Comparison of ENCODE assay signal across 19 cellular contexts in genomic region chr1:33232716-33233115, GRCh38. TPM values are rescaled to one million over a fixed set of nuclear protein-coding genes. Genes with fewer than 3 reads are reported as not detected.
DNase-seq lines count a peak whose midpoint lies in the region; ATAC-seq, FAIRE-seq and TF ChIP-seq lines count a peak whose summit lies in the region.
"Had no signal": no experiment of that assay in that cellular context is flagged by ENCODE, and none has a peak within 500 bp of the region (broad histone marks: within the 10 kb centered on the region; RNA-seq: fewer than 3 reads in every experiment).

No MANE protein-coding gene starts in this region.

- no peaks in the 10 kb centered on the region for H3K36me3 Mint-ChIP-seq in activated T-cell treated with anti-CD3 and anti-CD28 coated beads, Interleukin-2, amount 50 U/mL, for 72 hours (ENCODE audit: insufficient read depth in 2 of 2)
- no peaks in the 10 kb centered on the region for H3K36me3 Mint-ChIP-seq in activated T-helper 2 cell treated with anti-CD3 and anti-CD28 coated beads, Interferon-gamma antibody, Interleukin-2, Interleukin-4, amounts not matched to agents 10 μg/mL and 5 μg/mL and 100 μg/mL, durations not matched to agents 14 hours and 24 hours and 36 hours (ENCODE audit: low read depth)
- H3K36me3 Mint-ChIP-seq: CD14-positive monocyte; CD4-positive, alpha-beta memory T cell had no signal

- H3K4me3 ChIP-seq in esophagus muscularis mucosa (no peak overlapping the region), pancreas (no peak overlapping the region)
- H3K4me3 ChIP-seq: BLaER1 had no signal

- no peak overlapping the region for H3K27ac Mint-ChIP-seq in activated T-cell treated with anti-CD3 and anti-CD28 coated beads, Interleukin-2, amount 50 U/mL, for 72 hours
- no peak overlapping the region for H3K27ac Mint-ChIP-seq in stimulated activated naive CD8-positive, alpha-beta T cell treated with anti-CD3 and anti-CD28 coated beads, Interleukin-15, amount 100 ng/mL, for 72 hours
- peak overlapping the region; percentile 77 for H3K27ac Mint-ChIP-seq in activated T-helper 2 cell treated with anti-CD3 and anti-CD28 coated beads, Interferon-gamma antibody, Interleukin-2, Interleukin-4, amounts not matched to agents 10 μg/mL and 5 μg/mL and 100 μg/mL, durations not matched to agents 14 hours and 24 hours and 36 hours
- H3K27ac Mint-ChIP-seq: CD14-positive monocyte; CD4-positive, alpha-beta memory T cell; H9 had no signal

- TF ChIP-seq EP300 in esophagus muscularis mucosa (IDR thresholded peaks at IDR 0.05) = no peak

- TF ChIP-seq CTCF in esophagus muscularis mucosa (IDR thresholded peaks at IDR 0.05) = no peak
- no peak for TF ChIP-seq CTCF in pancreas (IDR thresholded peaks at IDR 0.05)

- H3K4me1 Mint-ChIP-seq in activated T-cell treated with anti-CD3 and anti-CD28 coated beads, Interleukin-2, amount 50 U/mL, for 72 hours (ENCODE audit: low read depth) = peaks cover 7% of the 10 kb centered on the region
- H3K4me1 Mint-ChIP-seq in stimulated activated naive CD8-positive, alpha-beta T cell treated with anti-CD3 and anti-CD28 coated beads, Interleukin-15, amount 100 ng/mL, for 72 hours = peaks cover 15% of the 10 kb centered on the region
- H3K4me1 Mint-ChIP-seq in activated T-helper 2 cell treated with anti-CD3 and anti-CD28 coated beads, Interferon-gamma antibody, Interleukin-2, Interleukin-4, amounts not matched to agents 10 μg/mL and 5 μg/mL and 100 μg/mL, durations not matched to agents 14 hours and 24 hours and 36 hours (ENCODE audit: low read depth) = peaks cover 34% of the 10 kb centered on the region

- peaks cover 6 to 11% (median 8%) of the 10 kb centered on the region in 4 donors for H3K4me1 ChIP-seq in esophagus muscularis mucosa
- no peaks in the 10 kb centered on the region for H3K4me1 ChIP-seq in pancreas

- ATAC-seq in activated T-cell treated with anti-CD3 and anti-CD28 coated beads, Interleukin-2, amount 50 U/mL, for 72 hours (replicated peaks in 1 of 2) = peak; percentile 39 to 61
- peak; percentile 14 for ATAC-seq in stimulated activated naive CD8-positive, alpha-beta T cell treated with anti-CD3 and anti-CD28 coated beads, Interleukin-15, Interleukin-2, amounts not matched to agents 100 U/mL and 50 U/mL, for 24 hours
- no peak for ATAC-seq in stimulated activated naive CD8-positive, alpha-beta T cell treated with anti-CD3 and anti-CD28 coated beads, Interleukin-15, amount 100 ng/mL, for 72 hours
- ATAC-seq in pancreas = no peak
- ATAC-seq: HepG2 had no signal

- intact Hi-C loops in activated T-helper 2 cell treated with anti-CD3 and anti-CD28 coated beads, Interferon-gamma antibody, Interleukin-2, Interleukin-4, amounts not matched to agents 10 μg/mL and 5 μg/mL and 100 μg/mL, durations not matched to agents 14 hours and 24 hours and 36 hours (cut with micrococcal nuclease) = no loop called here
- intact Hi-C loops in esophagus muscularis mucosa (cut with DNase I) (no loop called here), pancreas (cut with DNase I) (no loop called here)

- H3K36me3 ChIP-seq in esophagus muscularis mucosa (no peaks in the 10 kb centered on the region), pancreas (no peaks in the 10 kb centered on the region)
- H3K36me3 ChIP-seq: BLaER1 had no signal

- no peaks in the 10 kb centered on the region for H3K9me3 ChIP-seq in esophagus muscularis mucosa
- no peaks in the 10 kb centered on the region for H3K9me3 ChIP-seq in pancreas
- H3K9me3 ChIP-seq: BLaER1 had no signal

- H3K27me3 Mint-ChIP-seq in activated T-cell treated with anti-CD3 and anti-CD28 coated beads, Interleukin-2, amount 50 U/mL, for 72 hours (ENCODE audit: low read depth) = peaks cover 6% of the 10 kb centered on the region
- H3K27me3 Mint-ChIP-seq in stimulated activated naive CD8-positive, alpha-beta T cell treated with anti-CD3 and anti-CD28 coated beads, Interleukin-15, amount 100 ng/mL, for 72 hours = peaks cover 19% of the 10 kb centered on the region
- peaks cover 7% of the 10 kb centered on the region for H3K27me3 Mint-ChIP-seq in activated T-helper 2 cell treated with anti-CD3 and anti-CD28 coated beads, Interferon-gamma antibody, Interleukin-2, Interleukin-4, amounts not matched to agents 10 μg/mL and 5 μg/mL and 100 μg/mL, durations not matched to agents 14 hours and 24 hours and 36 hours (ENCODE audit: low read depth)

- FAIRE-seq in pancreas (lab: Jason Lieb, UNC) = no peak
- FAIRE-seq: GM19239, H1, HepG2 had no signal

- no peaks in the 10 kb centered on the region for H3K9me3 Mint-ChIP-seq in activated T-cell treated with anti-CD3 and anti-CD28 coated beads, Interleukin-2, amount 50 U/mL, for 72 hours
- no peaks in the 10 kb centered on the region for H3K9me3 Mint-ChIP-seq in stimulated activated naive CD8-positive, alpha-beta T cell treated with anti-CD3 and anti-CD28 coated beads, Interleukin-15, amount 100 ng/mL, for 72 hours
- no peaks in the 10 kb centered on the region for H3K9me3 Mint-ChIP-seq in activated T-helper 2 cell treated with anti-CD3 and anti-CD28 coated beads, Interferon-gamma antibody, Interleukin-2, Interleukin-4, amounts not matched to agents 10 μg/mL and 5 μg/mL and 100 μg/mL, durations not matched to agents 14 hours and 24 hours and 36 hours
- H3K9me3 Mint-ChIP-seq: CD4-positive, alpha-beta memory T cell; H9 had no signal

- peak overlapping the region in 1 of 2 donors; percentile 17 for H3K4me3 Mint-ChIP-seq in activated T-cell treated with anti-CD3 and anti-CD28 coated beads, Interleukin-2, amount 50 U/mL, for 72 hours
- no peak overlapping the region for H3K4me3 Mint-ChIP-seq in stimulated activated naive CD8-positive, alpha-beta T cell treated with anti-CD3 and anti-CD28 coated beads, Interleukin-15, amount 100 ng/mL, for 72 hours
- H3K4me3 Mint-ChIP-seq in activated T-helper 2 cell treated with anti-CD3 and anti-CD28 coated beads, Interferon-gamma antibody, Interleukin-2, Interleukin-4, amounts not matched to agents 10 μg/mL and 5 μg/mL and 100 μg/mL, durations not matched to agents 14 hours and 24 hours and 36 hours (ENCODE audit: low read depth) = no peak overlapping the region
- H3K4me3 Mint-ChIP-seq: CD14-positive monocyte; CD4-positive, alpha-beta memory T cell; H9 had no signal

- H3K27me3 ChIP-seq in esophagus muscularis mucosa (peaks cover 0 to 7% (median 0%) of the 10 kb centered on the region in 4 donors), pancreas (no peaks in the 10 kb centered on the region)
- H3K27me3 ChIP-seq: BLaER1 had no signal

- no peak for DNase-seq in activated T-cell treated with anti-CD3 and anti-CD28 coated beads, Interleukin-2, amount 50 U/mL, for 72 hours
- DNase-seq in activated T-cell treated with anti-CD3 and anti-CD28 coated beads for 4 hours (no peak), ecto neural progenitor cell (ENCODE audit: low spot score) (no peak), esophagus muscularis mucosa (ENCODE audit: extremely low spot score) (no peak), pancreas (no peak)
- no peak for DNase-seq in stimulated activated naive CD8-positive, alpha-beta T cell treated with anti-CD3 and anti-CD28 coated beads, Interleukin-15, Interleukin-2, amounts not matched to agents 100 U/mL and 50 U/mL, for 24 hours
- DNase-seq in stimulated activated naive CD8-positive, alpha-beta T cell treated with anti-CD3 and anti-CD28 coated beads, Interleukin-15, amount 100 ng/mL, for 72 hours = no peak
- no peak for DNase-seq in activated T-helper 2 cell treated with anti-CD3 and anti-CD28 coated beads, Interferon-gamma antibody, Interleukin-2, Interleukin-4, amounts not matched to agents 10 μg/mL and 5 μg/mL and 100 μg/mL, durations not matched to agents 14 hours and 24 hours and 36 hours (ENCODE audit: low spot score)
- DNase-seq: 8988T; CD4-positive, alpha-beta memory T cell; DMS153; DMS79; GDM1; H9 had no signal

- TF ChIP-seq POLR2A in esophagus muscularis mucosa (IDR thresholded peaks at IDR 0.05; ENCODE audit: low read depth) = no peak

- 95% methylated on average over 3 of the region's 3 CpGs for WGBS in esophagus muscularis mucosa
- 75 to 86% methylated on average over 3 of the region's 3 CpGs for WGBS in pancreas, 2 donors

- H3K27ac ChIP-seq in esophagus muscularis mucosa (replicated peaks in 1 of 4) (no peak overlapping the region), pancreas (no peak overlapping the region)
- H3K27ac ChIP-seq: BLaER1 had no signal

RNA-seq across cellular contexts. Expression of gene ZNF362, which starts 23.6 kb away (rescaled TPM):
- 10 to 100 TPM; 16.9 to 23.9 TPM for total RNA-seq in activated T-cell treated with anti-CD3 and anti-CD28 coated beads, Interleukin-2, amount 50 U/mL, for 72 hours
- total RNA-seq in activated T-helper 2 cell treated with anti-CD3 and anti-CD28 coated beads, Interferon-gamma antibody, Interleukin-2, Interleukin-4, amounts not matched to agents 10 μg/mL and 5 μg/mL and 100 μg/mL, durations not matched to agents 14 hours and 24 hours and 36 hours = 21.3 and 22.2 TPM in 2 replicates
- total RNA-seq in esophagus muscularis mucosa (10 to 100 TPM; 17.2 to 35.3 (median 25.1) TPM), pancreas (10 to 100 TPM; 11.8 to 19.7 (median 13.5) TPM)
- 10 to 100 TPM; 13.3 to 14.9 TPM for polyA plus RNA-seq in pancreas

RNA-seq across cellular contexts. Expression of gene TRIM62, which starts 50.9 kb away (rescaled TPM):
- 1 to 10 TPM; 4.1 to 8.1 TPM for total RNA-seq in activated T-cell treated with anti-CD3 and anti-CD28 coated beads, Interleukin-2, amount 50 U/mL, for 72 hours
- total RNA-seq in activated T-helper 2 cell treated with anti-CD3 and anti-CD28 coated beads, Interferon-gamma antibody, Interleukin-2, Interleukin-4, amounts not matched to agents 10 μg/mL and 5 μg/mL and 100 μg/mL, durations not matched to agents 14 hours and 24 hours and 36 hours = 5.0 and 5.6 TPM in 2 replicates
- total RNA-seq in esophagus muscularis mucosa (1 to 10 TPM; 5.0 to 9.3 (median 7.8) TPM), pancreas (1 to 10 TPM; 1.6 to 3.5 (median 2.6) TPM)
- polyA plus RNA-seq in pancreas = 1 to 10 TPM; 3.1 to 4.3 TPM

Comparison
In these comparisons a context has a peak if more than half of its experiments do, and no peak if none do; other contexts are left out.
1. ATAC-seq: peak in activated T-cell treated with anti-CD3 and anti-CD28 coated beads, Interleukin-2, amount 50 U/mL, for 72 hours (2 of 2) and stimulated activated naive CD8-positive, alpha-beta T cell treated with anti-CD3 and anti-CD28 coated beads, Interleukin-15, Interleukin-2, amounts not matched to agents 100 U/mL and 50 U/mL, for 24 hours (single experiment); none in stimulated activated naive CD8-positive, alpha-beta T cell treated with anti-CD3 and anti-CD28 coated beads, Interleukin-15, amount 100 ng/mL, for 72 hours (single experiment) and pancreas (0 of 4).